8 cellular contexts compared by ENCODE assay signal in the genomic region with DNA sequence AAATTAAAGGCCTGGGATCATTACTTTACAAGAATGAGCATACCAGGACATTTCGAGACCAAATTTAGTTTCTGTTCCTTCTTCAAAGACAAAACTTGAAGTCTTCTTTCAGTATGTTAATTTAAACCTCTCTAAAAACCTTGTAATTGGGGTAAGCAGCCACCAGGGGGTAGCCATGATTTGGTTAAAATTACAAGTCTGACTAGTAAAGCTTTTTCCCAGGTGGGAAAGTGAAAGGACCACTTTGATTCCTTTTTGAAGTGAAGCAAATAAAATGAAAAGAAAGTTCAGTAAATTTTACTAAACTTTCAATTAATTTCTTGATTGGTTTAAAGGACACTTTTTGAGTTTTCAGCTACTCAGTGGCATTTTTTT.
DNase-seq lines count a peak whose midpoint lies in the region; ATAC-seq and TF ChIP-seq lines count a peak whose summit lies in the region.

No MANE protein-coding gene starts in this region.

- H3K27ac ChIP-seq in WERI-Rb-1 (no peak overlapping the region), osteoblast (ENCODE audit: low read depth, low read length) (no peak overlapping the region)

- H3K27me3 ChIP-seq in WERI-Rb-1 (ENCODE audit: insufficient read depth, low read depth, severe bottlenecking) (no peaks in the 10 kb centered on the region), osteoblast (ENCODE audit: insufficient read depth, low read length) (no peaks in the 10 kb centered on the region)

- DNase-seq in GM12864 (ENCODE audit: low read depth) (peak; percentile 33), WERI-Rb-1 (peak; percentile 33), osteoblast (ENCODE audit: insufficient read length, low spot score, missing footprints) (no peak), NCI-H510A (lab: John Stamatoyannopoulos, UW) (no peak), foreskin melanocyte (no peak)

- ATAC-seq in GM19452 (IDR thresholded peaks at IDR 0.05; ENCODE audit: unreplicated experiment) (peak; percentile 85), HG03354 (IDR thresholded peaks at IDR 0.05; ENCODE audit: poor library complexity, severe bottlenecking, unreplicated experiment) (peak; percentile 85)
- ATAC-seq in activated CD4-positive, CD25-positive, alpha-beta regulatory T cell treated with anti-CD3 and anti-CD28 coated beads, Interleukin-2, amount 50 U/mL, for 24 hours, result no peak

- H4K20me1 ChIP-seq in osteoblast (ENCODE audit: insufficient read depth, low read length), result no peaks in the 10 kb centered on the region

- TF ChIP-seq CTCF in GM12864 (IDR thresholded peaks at IDR 0.05; ENCODE audit: low read depth, low read length, missing control alignments), result peak; percentile 52
- TF ChIP-seq CTCF in WERI-Rb-1 (IDR thresholded peaks at IDR 0.05; ENCODE audit: low read depth, low read length), result peak; percentile 17; the same call in 1 of the 2 replicates
- peak; percentile 43 for TF ChIP-seq CTCF in osteoblast (IDR thresholded peaks at IDR 0.05; ENCODE audit: extremely low read depth, low read depth, low read length)

- peaks cover 2% of the 10 kb centered on the region for H3K4me1 ChIP-seq in osteoblast (ENCODE audit: insufficient read depth, low read length)

- no peaks in the 10 kb centered on the region for H3K79me2 ChIP-seq in osteoblast (ENCODE audit: insufficient read depth, low read length)

- no peak overlapping the region for H2AFZ ChIP-seq in osteoblast (ENCODE audit: low read length)

- H3K36me3 ChIP-seq in WERI-Rb-1 (no peaks in the 10 kb centered on the region), osteoblast (ENCODE audit: insufficient read depth, low read length) (no peaks in the 10 kb centered on the region)

- no peak overlapping the region for H3K4me2 ChIP-seq in osteoblast (ENCODE audit: insufficient read depth, low read length)

- H3K9me3 ChIP-seq in WERI-Rb-1 (ENCODE audit: severe bottlenecking), result no peaks in the 10 kb centered on the region
- H3K9me3 ChIP-seq in osteoblast (ENCODE audit: low read depth, low read length), result no peaks in the 10 kb centered on the region

- H3K4me3 ChIP-seq in GM12864 (ENCODE audit: low read depth, low read length), result no peak overlapping the region
- H3K4me3 ChIP-seq in WERI-Rb-1 (ENCODE audit: low read depth, low read length), result no peak overlapping the region
- H3K4me3 ChIP-seq in osteoblast (ENCODE audit: insufficient read depth, low read length), result no peak overlapping the region

Comparison
In these comparisons a context has a peak if more than half of its experiments do, and no peak if none do; other contexts are left out.
1. DNase-seq: peak in GM12864 (single experiment) and WERI-Rb-1 (single experiment); none in osteoblast (single experiment), NCI-H510A (single experiment) and foreskin melanocyte (single experiment).
2. ATAC-seq: peak in GM19452 (single experiment) and HG03354 (single experiment); none in activated CD4-positive, CD25-positive, alpha-beta regulatory T cell treated with anti-CD3 and anti-CD28 coated beads, Interleukin-2, amount 50 U/mL, for 24 hours (0 of 2).
3. Peak in every context shown above with its lines, with median percentiles within 50 percentile points of each other: CTCF ChIP-seq.